ENCODE assay signal across 12 cellular contexts in the genomic region with DNA sequence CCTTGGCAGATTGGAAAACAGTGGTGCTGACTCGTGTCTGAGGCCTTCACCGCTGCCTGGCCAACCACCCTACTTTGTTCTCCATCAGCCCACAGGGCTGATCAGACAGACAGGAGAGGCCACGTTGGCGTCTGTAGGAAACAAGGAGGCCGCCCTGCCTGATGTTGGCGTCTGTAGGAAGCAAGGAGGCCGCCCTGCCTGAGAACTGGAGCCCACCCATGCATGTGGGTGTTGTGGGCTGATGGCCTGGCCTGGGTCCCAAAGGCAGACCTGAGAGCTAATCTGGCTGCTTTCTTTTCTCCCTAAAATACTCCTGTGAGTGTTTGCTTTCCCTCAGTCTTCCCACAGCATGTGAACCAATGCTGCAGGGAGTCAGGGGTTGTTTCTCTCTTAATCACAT. TPM values are rescaled to one million over a fixed set of nuclear protein-coding genes. Genes with fewer than 3 reads are reported as not detected.
DNase-seq lines count a peak whose midpoint lies in the region; ATAC-seq and TF ChIP-seq lines count a peak whose summit lies in the region.
"Had no signal": no experiment of that assay in that cellular context is flagged by ENCODE, and none has a peak within 500 bp of the region (broad histone marks: within the 10 kb centered on the region; RNA-seq: fewer than 3 reads in every experiment).

No MANE protein-coding gene starts in this region.

- H3K4me2 ChIP-seq in IMR-90 (ENCODE audit: low read depth, low read length): no peak overlapping the region

- in situ Hi-C loops in IMR-90 (cut with MboI; ENCODE audit: low sequenced_read_pairs): no loop called here

- DNase-seq in EL (peak; percentile 36), IMR-90 (peak; percentile 15), skeletal muscle cell (ENCODE audit: low read depth) (peak; percentile 2), cerebellar nuclear complex (lab: John Stamatoyannopoulos, UW) (no peak), DMS53 treated with DMSO at 0.1 percent for 48 hours (lab: John Stamatoyannopoulos, UW; ENCODE audit: unreplicated experiment) (no peak)
- DNase-seq: DMS 273 treated with DMSO at 0.1 percent for 48 hours, H7, NCI-H1436 treated with DMSO at 0.1 percent for 48 hours, NCI-H2081, NCI-H526 had no signal

- H3K14ac ChIP-seq in IMR-90 (replicated peaks; ENCODE audit: low read depth, low read length): no peak overlapping the region

- no peaks in the 10 kb centered on the region for H3K9me1 ChIP-seq in IMR-90 (ENCODE audit: insufficient read depth, low read length)

- H3K36me3 ChIP-seq in IMR-90 (ENCODE audit: control insufficient read depth, insufficient read depth, low read length): peaks cover 70% of the 10 kb centered on the region

- ATAC-seq in IMR-90 (ENCODE audit: low read depth) (no peak), HG02588 (IDR thresholded peaks at IDR 0.05; ENCODE audit: unreplicated experiment) (no peak)

- WGBS in IMR-90 (ENCODE audit: extremely low coverage in 2 of 2, insufficient read length in 1 of 2), 2 experiments: 80% methylated on average over 2 of the region's 7 CpGs; no CpG with 5 or more reads in 1 of the 2 experiments

- no peak overlapping the region for H3K9ac ChIP-seq in IMR-90 (ENCODE audit: low read depth, low read length)

- POLR2A ChIA-PET in IMR-90 (lab: Charles Lee; ENCODE audit: unreplicated experiment): no interaction called here

- H3K27ac ChIP-seq in IMR-90 (ENCODE audit: insufficient read depth, low read length): no peak overlapping the region
- H3K27ac ChIP-seq in cingulate gyrus (ENCODE audit: low read depth, low read length): peak overlapping the region; percentile 63

- H3K9me3 ChIP-seq in IMR-90 (ENCODE audit: control insufficient read depth, insufficient read depth, low read length): no peaks in the 10 kb centered on the region

- BruUV-seq in IMR-90 (replicated peaks; lab: Mats Ljungman, UMichigan): no TSS peak

- no peak for TF ChIP-seq RAD21 in IMR-90 (IDR thresholded peaks at IDR 0.05; ENCODE audit: low read length)

- H3K4me3 ChIP-seq in IMR-90 (ENCODE audit: insufficient read depth, low read depth, low read length): no peak overlapping the region
- no peak overlapping the region for H3K4me3 ChIP-seq in skeletal muscle cell (ENCODE audit: low read depth, low read length)

- peaks cover 13% of the 10 kb centered on the region for H4K20me1 ChIP-seq in IMR-90 (ENCODE audit: insufficient read depth, low read length)

- no peak overlapping the region for H2AFZ ChIP-seq in IMR-90 (replicated peaks; ENCODE audit: low read length, poor library complexity)

- no peak overlapping the region for H4K8ac ChIP-seq in IMR-90 (ENCODE audit: low read depth in 2 of 2, low read length in 2 of 2)

- dilution Hi-C loops in IMR-90 (cut with HindIII; ENCODE audit: low sequenced_read_pairs, unreplicated experiment): no loop called here

- no peak overlapping the region for H3K4ac ChIP-seq in IMR-90 (ENCODE audit: low read depth, low read length)

- H3K79me1 ChIP-seq in IMR-90 (ENCODE audit: low read depth in 1 of 2, low read length in 2 of 2): peaks cover 11 to 17% of the 10 kb centered on the region in 2 experiments; a peak in 3 of 4 replicates

- H3K27me3 ChIP-seq in IMR-90 (ENCODE audit: control insufficient read depth, insufficient read depth, low read length): no peaks in the 10 kb centered on the region

- intact Hi-C loops in IMR-90 (cut with micrococcal nuclease): no loop called here

- H3K23ac ChIP-seq in IMR-90 (ENCODE audit: low read depth, low read length): no peak overlapping the region

- no peak overlapping the region for H3K56ac ChIP-seq in IMR-90 (ENCODE audit: extremely low read depth, insufficient read depth, low read length)

- no peak for TF ChIP-seq POLR2A in IMR-90 (IDR thresholded peaks at IDR 0.05; ENCODE audit: low read depth, low read length)

- no peak for TF ChIP-seq CTCF in IMR-90 (conservative IDR thresholded peaks at IDR 0.05; ENCODE audit: low read depth, low read length)

- no peak overlapping the region for H2AK5ac ChIP-seq in IMR-90 (ENCODE audit: low read depth, low read length)

- no peak overlapping the region for H2AK9ac ChIP-seq in IMR-90 (replicated peaks; ENCODE audit: low read depth, low read length, poor library complexity)

- H3K4me1 ChIP-seq in IMR-90 (ENCODE audit: control insufficient read depth, insufficient read depth, low read length): no peaks in the 10 kb centered on the region

- CTCF ChIA-PET in IMR-90 (lab: Yijun Ruan, JAX): interaction anchor here (0.6 kb wide), 1 partner anchor 35 kb away, joined by 6 read pairs; no protein-coding TSS in a partner anchor

- no peak overlapping the region for H2BK15ac ChIP-seq in IMR-90 (ENCODE audit: low read depth, low read length)

- no peak overlapping the region for H4K91ac ChIP-seq in IMR-90 (ENCODE audit: insufficient read depth, low read depth, low read length)

- no peak overlapping the region for H4K5ac ChIP-seq in IMR-90 (ENCODE audit: low read depth, low read length)

- H2BK120ac ChIP-seq in IMR-90 (ENCODE audit: low read depth, low read length): no peak overlapping the region

- no peak overlapping the region for H3K18ac ChIP-seq in IMR-90 (ENCODE audit: low read depth, low read length)

- no peak overlapping the region for H2BK5ac ChIP-seq in IMR-90 (ENCODE audit: low read depth, low read length, poor library complexity, severe bottlenecking)

- H2BK20ac ChIP-seq in IMR-90 (ENCODE audit: low read depth, low read length): no peak overlapping the region

TF ChIP-seq in IMR-90, 13 proteins besides CTCF, POLR2A, EP300 and RAD21:
- TF ChIP-seq RFX5 (IDR thresholded peaks at IDR 0.05; ENCODE audit: low read depth, low read length) (no peak), MAFK (IDR thresholded peaks at IDR 0.05; ENCODE audit: low read depth, low read length) (no peak), CHD1 (IDR thresholded peaks at IDR 0.05; ENCODE audit: low read depth, low read length) (no peak), CEBPB (IDR thresholded peaks at IDR 0.05; ENCODE audit: low read depth, low read length) (no peak), MAZ (IDR thresholded peaks at IDR 0.05; ENCODE audit: borderline replicate concordance, low read depth, low read length) (no peak), SMC3 (IDR thresholded peaks at IDR 0.05; ENCODE audit: low read depth, low read length) (no peak), FOS (IDR thresholded peaks at IDR 0.05; ENCODE audit: low read depth, low read length) (no peak), MXI1 (IDR thresholded peaks at IDR 0.05; ENCODE audit: borderline replicate concordance, low read depth, low read length) (no peak), NFE2L2 (IDR thresholded peaks at IDR 0.05; ENCODE audit: low read depth, low read length) (no peak), BHLHE40 (IDR thresholded peaks at IDR 0.05; ENCODE audit: low read depth, low read length) (no peak), RCOR1 (IDR thresholded peaks at IDR 0.05; ENCODE audit: insufficient replicate concordance, low read length) (no peak)
- TF ChIP-seq, protein P1, sequence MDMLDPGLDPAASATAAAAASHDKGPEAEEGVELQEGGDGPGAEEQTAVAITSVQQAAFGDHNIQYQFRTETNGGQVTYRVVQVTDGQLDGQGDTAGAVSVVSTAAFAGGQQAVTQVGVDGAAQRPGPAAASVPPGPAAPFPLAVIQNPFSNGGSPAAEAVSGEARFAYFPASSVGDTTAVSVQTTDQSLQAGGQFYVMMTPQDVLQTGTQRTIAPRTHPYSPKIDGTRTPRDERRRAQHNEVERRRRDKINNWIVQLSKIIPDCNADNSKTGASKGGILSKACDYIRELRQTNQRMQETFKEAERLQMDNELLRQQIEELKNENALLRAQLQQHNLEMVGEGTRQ (IDR thresholded peaks at IDR 0.05; ENCODE audit: low read depth, low read length): no peak
- TF ChIP-seq, protein P2, sequence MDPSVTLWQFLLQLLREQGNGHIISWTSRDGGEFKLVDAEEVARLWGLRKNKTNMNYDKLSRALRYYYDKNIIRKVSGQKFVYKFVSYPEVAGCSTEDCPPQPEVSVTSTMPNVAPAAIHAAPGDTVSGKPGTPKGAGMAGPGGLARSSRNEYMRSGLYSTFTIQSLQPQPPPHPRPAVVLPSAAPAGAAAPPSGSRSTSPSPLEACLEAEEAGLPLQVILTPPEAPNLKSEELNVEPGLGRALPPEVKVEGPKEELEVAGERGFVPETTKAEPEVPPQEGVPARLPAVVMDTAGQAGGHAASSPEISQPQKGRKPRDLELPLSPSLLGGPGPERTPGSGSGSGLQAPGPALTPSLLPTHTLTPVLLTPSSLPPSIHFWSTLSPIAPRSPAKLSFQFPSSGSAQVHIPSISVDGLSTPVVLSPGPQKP (IDR thresholded peaks at IDR 0.05; ENCODE audit: borderline replicate concordance, low read depth, low read length): no peak

RNA-seq across cellular contexts. Expression of a gene that starts 57.3 kb away (rescaled TPM):
- total RNA-seq in IMR-90 (2012; rRNA removed): 21.5 and 22.8 TPM in 2 replicates
- polyA plus RNA-seq in IMR-90 (2012; rRNA removed): 33.2 and 41.0 TPM in 2 replicates
- 28.0 and 35.6 TPM in 2 replicates for polyA plus RNA-seq in IMR-90 (2012; cell fraction: cytosol; rRNA removed)
- polyA plus RNA-seq in IMR-90 (2012; cell fraction: nucleus; rRNA removed; ENCODE audit: low replicate concordance): 81.2 and 239 TPM in 2 replicates

Comparison
In these comparisons a context has a peak if more than half of its experiments do, and no peak if none do; other contexts are left out.
1. DNase-seq: peak in EL (single experiment), IMR-90 (single experiment) and skeletal muscle cell (single experiment); none in cerebellar nuclear complex (0 of 2) and DMS53 treated with DMSO at 0.1 percent for 48 hours (single experiment).